9 cellular contexts compared by ENCODE assay signal in the genomic region with DNA sequence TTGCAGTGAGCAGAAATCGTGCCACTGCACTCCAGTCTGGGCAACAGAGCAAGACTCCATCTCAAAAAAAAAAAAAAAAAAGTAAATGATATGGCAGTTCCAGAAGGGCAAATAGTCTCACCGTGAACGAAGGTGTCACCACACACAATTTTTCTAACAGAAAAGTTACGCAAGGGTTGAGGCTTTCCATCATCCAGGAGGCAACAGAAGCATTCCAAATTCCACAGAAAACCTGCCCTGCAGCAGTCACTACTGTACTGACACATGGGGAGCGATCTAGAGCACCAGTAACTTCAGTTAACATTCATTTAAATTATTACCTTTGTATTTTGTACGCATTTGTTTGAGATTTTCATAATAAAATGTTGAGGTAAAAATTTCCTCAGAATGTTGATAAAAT. TPM values are rescaled to one million over a fixed set of nuclear protein-coding genes. Genes with fewer than 3 reads are reported as not detected.
"Had no signal": no experiment of that assay in that cellular context is flagged by ENCODE, and none has a peak within 500 bp of the region (broad histone marks: within the 10 kb centered on the region; RNA-seq: fewer than 3 reads in every experiment).

No MANE protein-coding gene starts in this region.

- H3K36me3 ChIP-seq: HAP-1 had no signal

- ATAC-seq: HCT116 had no signal

- H3K4me3 ChIP-seq: GM23248, HAP-1 had no signal

- H2AFZ ChIP-seq: GM23248 had no signal

- FAIRE-seq: HTR-8/SVneo had no signal

- H3K9ac ChIP-seq: GM23248 had no signal

- H3K9me3 ChIP-seq: HAP-1 had no signal

- H3K27ac Mint-ChIP-seq: HFFc6, IgD-negative memory B cell had no signal

- H3K27ac ChIP-seq: GM23248 had no signal

- H3K4me1 ChIP-seq: HAP-1 had no signal

- H3K27me3 Mint-ChIP-seq: IgD-negative memory B cell had no signal

- H3K4me3 Mint-ChIP-seq: HFFc6, IgD-negative memory B cell had no signal

- DNase-seq: GM23248, GOT3, H7, HFFc6, KBM-7 had no signal

RNA-seq across cellular contexts. Expression of a gene that starts 24.8 kb away (rescaled TPM):
- total RNA-seq: HFFc6 had no signal
